17 cellular contexts compared by ENCODE assay signal in genomic region chr5:39214912-39215709, GRCh38. TPM values are rescaled to one million over a fixed set of nuclear protein-coding genes. Genes with fewer than 3 reads are reported as not detected.
DNase-seq lines count a peak whose midpoint lies in the region; ATAC-seq and TF ChIP-seq lines count a peak whose summit lies in the region.
"Had no signal": no experiment of that assay in that cellular context is flagged by ENCODE, and none has a peak within 500 bp of the region (broad histone marks: within the 10 kb centered on the region; RNA-seq: fewer than 3 reads in every experiment).

No MANE protein-coding gene starts in this region.

- no peaks in the 10 kb centered on the region for H3K9me3 Mint-ChIP-seq in CD8-positive, alpha-beta T cell
- H3K9me3 Mint-ChIP-seq in T-helper 1 cell treated with Interleukin-12 subunit alpha and Interleukin-12 subunit beta and Interleukin-4 antibody, amounts not matched to agents 30 μg/mL and 1 μg/mL, for 36 hours, result no peaks in the 10 kb centered on the region
- no peaks in the 10 kb centered on the region for H3K9me3 Mint-ChIP-seq in naive thymus-derived CD4-positive, alpha-beta T cell
- H3K9me3 Mint-ChIP-seq: memory B cell had no signal

- H3K36me3 ChIP-seq in CD8-positive, alpha-beta T cell (ENCODE audit: insufficient read depth, low read length), result no peaks in the 10 kb centered on the region
- H3K36me3 ChIP-seq in naive thymus-derived CD4-positive, alpha-beta T cell (ENCODE audit: control insufficient read depth in 2 of 3, insufficient read depth in 3 of 3, low read length in 3 of 3), result no peaks in the 10 kb centered on the region
- H3K36me3 ChIP-seq: stomach had no signal

- H3K4me3 Mint-ChIP-seq in CD8-positive, alpha-beta T cell, result peak overlapping the region; percentile 68
- peak overlapping the region; percentile 67 for H3K4me3 Mint-ChIP-seq in T-helper 1 cell treated with Interleukin-12 subunit alpha and Interleukin-12 subunit beta and Interleukin-4 antibody, amounts not matched to agents 30 μg/mL and 1 μg/mL, for 36 hours
- peak overlapping the region; percentile 82 to 98 (median 89) for H3K4me3 Mint-ChIP-seq in naive thymus-derived CD4-positive, alpha-beta T cell
- H3K4me3 Mint-ChIP-seq: B cell, memory B cell had no signal

- CTCF ChIA-PET in CD8-positive, alpha-beta T cell (lab: Charles Lee), result interaction anchor here (1.3 to 7.1 kb wide), 5 partner anchors 10 to 58 kb away, joined by 3 to 124 read pairs (median 21); no protein-coding TSS in a partner anchor
- CTCF ChIA-PET in naive thymus-derived CD4-positive, alpha-beta T cell (lab: Charles Lee), result interaction anchor here (0.9 to 10.1 kb wide), 6 partner anchors 11 to 68 kb away, joined by 3 to 192 read pairs (median 60); no protein-coding TSS in a partner anchor

- no peaks in the 10 kb centered on the region for H3K27me3 ChIP-seq in CD8-positive, alpha-beta T cell (ENCODE audit: insufficient read depth, low read length)
- no peaks in the 10 kb centered on the region for H3K27me3 ChIP-seq in naive thymus-derived CD4-positive, alpha-beta T cell (ENCODE audit: control insufficient read depth in 2 of 2, insufficient read depth in 2 of 2, low read length in 2 of 2)
- H3K27me3 ChIP-seq: stomach had no signal

- peak overlapping the region; percentile 97 for H3K27ac Mint-ChIP-seq in CD8-positive, alpha-beta T cell
- H3K27ac Mint-ChIP-seq in T-helper 1 cell treated with Interleukin-12 subunit alpha and Interleukin-12 subunit beta and Interleukin-4 antibody, amounts not matched to agents 30 μg/mL and 1 μg/mL, for 36 hours, result peak overlapping the region; percentile 92
- peak overlapping the region; percentile 92 to 99 (median 98) for H3K27ac Mint-ChIP-seq in naive thymus-derived CD4-positive, alpha-beta T cell
- H3K27ac Mint-ChIP-seq: B cell, memory B cell had no signal

- intact Hi-C loops in CD8-positive, alpha-beta T cell (cut with DNase I, micrococcal nuclease), result loop anchor here (5.0 to 10.0 kb wide), 5 partner anchors 38 to 1470 kb away; partner anchors contain the start of gene RICTOR (in 1 of the 2)
- intact Hi-C loops in naive thymus-derived CD4-positive, alpha-beta T cell (cut with micrococcal nuclease), result loop anchor here (5.0 to 10.0 kb wide), 6 partner anchors 143 to 1540 kb away; partner anchors contain the start of genes PTGER4 (in 2 of the 2), TTC33 (in 2 of the 2) and RICTOR (in 1 of the 2)

- TF ChIP-seq CTCF in CD8-positive, alpha-beta T cell (IDR thresholded peaks at IDR 0.05), result no peak

- H3K4me1 Mint-ChIP-seq in CD8-positive, alpha-beta T cell (ENCODE audit: low read depth), result peaks cover 91% of the 10 kb centered on the region
- H3K4me1 Mint-ChIP-seq in T-helper 1 cell treated with Interleukin-12 subunit alpha and Interleukin-12 subunit beta and Interleukin-4 antibody, amounts not matched to agents 30 μg/mL and 1 μg/mL, for 36 hours (ENCODE audit: low read depth), result peaks cover 63% of the 10 kb centered on the region
- H3K4me1 Mint-ChIP-seq in naive thymus-derived CD4-positive, alpha-beta T cell, result peaks cover 63 to 97% (median 85%) of the 10 kb centered on the region in 7 donors

- peaks cover 3% of the 10 kb centered on the region for H3K36me3 Mint-ChIP-seq in CD8-positive, alpha-beta T cell
- peaks cover 3% of the 10 kb centered on the region for H3K36me3 Mint-ChIP-seq in T-helper 1 cell treated with Interleukin-12 subunit alpha and Interleukin-12 subunit beta and Interleukin-4 antibody, amounts not matched to agents 30 μg/mL and 1 μg/mL, for 36 hours (ENCODE audit: low read depth)
- peaks cover 0 to 4% (median 0%) of the 10 kb centered on the region in 5 donors for H3K36me3 Mint-ChIP-seq in naive thymus-derived CD4-positive, alpha-beta T cell
- H3K36me3 Mint-ChIP-seq: memory B cell had no signal

- no peaks in the 10 kb centered on the region for H3K27me3 Mint-ChIP-seq in CD8-positive, alpha-beta T cell (ENCODE audit: low read depth)
- no peaks in the 10 kb centered on the region for H3K27me3 Mint-ChIP-seq in T-helper 1 cell treated with Interleukin-12 subunit alpha and Interleukin-12 subunit beta and Interleukin-4 antibody, amounts not matched to agents 30 μg/mL and 1 μg/mL, for 36 hours (ENCODE audit: low read depth)
- H3K27me3 Mint-ChIP-seq in naive thymus-derived CD4-positive, alpha-beta T cell, result no peaks in the 10 kb centered on the region
- H3K27me3 Mint-ChIP-seq: memory B cell had no signal

- POLR2A ChIA-PET in CD8-positive, alpha-beta T cell (lab: Charles Lee), result interaction anchor here (1.2 kb wide), 1 partner anchor 23 kb away, joined by 3 read pairs; no protein-coding TSS in a partner anchor
- POLR2A ChIA-PET in naive thymus-derived CD4-positive, alpha-beta T cell (lab: Charles Lee), result interaction anchor here (0.9 to 6.7 kb wide), 7 partner anchors 13 to 65 kb away, joined by 3 to 211 read pairs (median 52); no protein-coding TSS in a partner anchor

- DNase-seq in CD8-positive, alpha-beta T cell, result peak in 3 of 7 experiments; percentile 64 to 86 (median 66)
- peak; percentile 40 for DNase-seq in activated effector memory CD4-positive, alpha-beta T cell treated with Interleukin-2 at 50 U/mL for 16 hours
- peak in 6 of 9 donors; percentile 49 to 83 (median 61) for DNase-seq in naive thymus-derived CD4-positive, alpha-beta T cell
- DNase-seq in pons (ENCODE audit: low spot score) (no peak), kidney glomerular epithelial cell (lab: John Stamatoyannopoulos, UW) (no peak), HT-29 (ENCODE audit: low spot score) (no peak)
- DNase-seq: GOT3, NCI-H82, nucleus accumbens, stomach, SW 1271 had no signal

- peak; percentile 63 for ATAC-seq in CD8-positive, alpha-beta T cell
- peak; percentile 59 for ATAC-seq in naive thymus-derived CD4-positive, alpha-beta T cell
- no peak for ATAC-seq in GM18868 (IDR thresholded peaks at IDR 0.05; ENCODE audit: unreplicated experiment)

- peak overlapping the region; percentile 15 for H3K4me3 ChIP-seq in CD8-positive, alpha-beta T cell (ENCODE audit: low read depth, low read length)
- H3K4me3 ChIP-seq in naive thymus-derived CD4-positive, alpha-beta T cell (ENCODE audit: low read length), result peak overlapping the region; percentile 50
- H3K4me3 ChIP-seq: stomach had no signal

- H3K4me1 ChIP-seq in CD8-positive, alpha-beta T cell (ENCODE audit: insufficient read depth, low read length), result peaks cover 73% of the 10 kb centered on the region
- peaks cover 70 to 73% of the 10 kb centered on the region in 2 donors for H3K4me1 ChIP-seq in naive thymus-derived CD4-positive, alpha-beta T cell (ENCODE audit: control insufficient read depth in 2 of 2, insufficient read depth in 2 of 2, low read length in 2 of 2)

- H3K9me3 ChIP-seq in CD8-positive, alpha-beta T cell (ENCODE audit: low read length), result no peaks in the 10 kb centered on the region
- H3K9me3 ChIP-seq in naive thymus-derived CD4-positive, alpha-beta T cell (ENCODE audit: control insufficient read depth in 2 of 3, low read length in 3 of 3), result no peaks in the 10 kb centered on the region
- H3K9me3 ChIP-seq: stomach had no signal

- H3K27ac ChIP-seq in CD8-positive, alpha-beta T cell (ENCODE audit: low read depth, low read length), result peak overlapping the region; percentile 31
- H3K27ac ChIP-seq in naive thymus-derived CD4-positive, alpha-beta T cell (ENCODE audit: low read depth, low read length), result peak overlapping the region; percentile 93

RNA-seq across cellular contexts. Expression of gene FYB1, which starts 4.3 kb away (rescaled TPM):
- 100 to 1,000 TPM; 250 to 257 TPM for total RNA-seq in CD8-positive, alpha-beta T cell
- 100 to 1,000 TPM; 310 to 701 (median 497) TPM for total RNA-seq in naive thymus-derived CD4-positive, alpha-beta T cell
- polyA plus RNA-seq in naive thymus-derived CD4-positive, alpha-beta T cell, result 100 to 1,000 TPM; 342 to 488 TPM
- total RNA-seq in HT-29 (2014; rRNA removed; shearing (Covaris generic)), result not detected in 2 replicates
- total RNA-seq: Daoy, glomerular endothelial cell had no signal

Comparison
In these comparisons a context has a peak if more than half of its experiments do, and no peak if none do; other contexts are left out.
1. DNase-seq: peak in activated effector memory CD4-positive, alpha-beta T cell treated with Interleukin-2 at 50 U/mL for 16 hours (single experiment) and naive thymus-derived CD4-positive, alpha-beta T cell (6 of 9); none in pons (single experiment), kidney glomerular epithelial cell (single experiment) and HT-29 (single experiment).
2. RNA of gene FYB1, which starts 4.3 kb away (total RNA-seq): 310 to 701 TPM in naive thymus-derived CD4-positive, alpha-beta T cell and 250 to 257 TPM in CD8-positive, alpha-beta T cell; not detected in HT-29; every median in the first group is over 100 times any median in the second.
3. Peak in every context shown above with its lines, with median percentiles within 50 percentile points of each other: H3K27ac Mint-ChIP-seq and H3K4me3 Mint-ChIP-seq.